8 cellular contexts compared by ENCODE assay signal in the genomic region with DNA sequence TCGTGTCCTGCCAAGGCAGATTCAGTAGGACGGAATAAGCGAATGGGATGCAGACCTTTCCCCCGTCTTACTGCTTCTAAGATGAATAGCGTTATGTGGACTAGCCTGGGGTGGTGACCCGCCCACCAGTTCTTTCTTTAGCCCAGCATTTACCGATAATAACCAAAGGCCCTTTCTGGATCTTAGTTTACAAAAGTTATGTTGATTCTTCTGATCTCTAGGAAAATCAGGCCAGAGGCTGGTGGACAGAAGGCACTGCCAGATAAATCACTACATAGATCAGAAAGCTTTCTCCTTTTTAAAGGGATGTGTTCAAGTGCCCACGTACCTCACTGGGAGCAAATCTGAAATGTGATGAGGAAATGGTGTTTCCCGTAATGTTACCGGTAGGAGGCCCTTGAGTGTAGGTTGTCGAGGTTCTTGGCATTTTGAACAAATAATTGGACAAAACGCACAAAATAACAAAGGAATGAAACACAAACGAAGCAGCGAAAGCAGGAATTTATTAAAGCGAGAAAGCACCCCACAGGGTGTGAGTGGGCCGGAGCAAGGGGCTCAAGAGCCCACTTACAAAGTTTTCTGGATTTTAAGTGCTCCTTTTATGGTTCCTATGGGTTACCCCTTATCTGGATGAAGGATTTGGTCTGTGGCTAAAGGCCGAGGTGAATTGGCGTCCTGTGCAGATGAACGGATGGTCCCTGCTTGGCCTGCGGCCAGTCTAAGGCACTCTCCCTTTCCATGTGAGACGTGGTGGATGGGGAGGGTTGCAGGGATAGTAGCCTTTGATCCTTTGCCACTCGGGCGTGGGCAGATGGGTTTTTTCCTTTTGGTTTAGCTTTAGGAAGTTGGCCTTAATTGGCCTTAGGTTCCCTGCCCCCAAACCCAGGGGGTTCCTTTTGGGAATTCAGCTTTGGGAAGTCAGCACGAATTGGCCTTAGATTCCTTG. TPM values are rescaled to one million over a fixed set of nuclear protein-coding genes. Genes with fewer than 3 reads are reported as not detected.
DNase-seq lines count a peak whose midpoint lies in the region; ATAC-seq, FAIRE-seq and TF ChIP-seq lines count a peak whose summit lies in the region.

No MANE protein-coding gene starts in this region.

- peak overlapping the region; percentile 78; the same call in 1 of the 2 replicates for H4K8ac ChIP-seq in H1 (ENCODE audit: extremely low read depth, insufficient read depth, low read length)

- H3K56ac ChIP-seq in H1 (replicated peaks; ENCODE audit: insufficient read length, low read depth, low read length): no peak overlapping the region

- H3K79me2 ChIP-seq in H1 (ENCODE audit: control insufficient read depth in 1 of 2, insufficient read depth in 2 of 2, low read length in 2 of 2): peaks cover 0 to 57% of the 10 kb centered on the region in 2 experiments; a peak in 2 of 4 replicates

- no peak overlapping the region for H3K23ac ChIP-seq in H1 (ENCODE audit: insufficient read length)

- H2BK120ac ChIP-seq in H1 (replicated peaks; ENCODE audit: low read depth, low read length): no peak overlapping the region

- H3K36me3 ChIP-seq in left ventricle myocardium inferior (no peaks in the 10 kb centered on the region), H1 (ENCODE audit: control insufficient read depth in 2 of 4, insufficient read depth in 4 of 4, low read length in 3 of 4) (no peaks in the 10 kb centered on the region)

- H3K9me3 ChIP-seq in left ventricle myocardium inferior (replicated peaks) (no peaks in the 10 kb centered on the region), H1 (ENCODE audit: insufficient read depth in 2 of 2, low read depth in 1 of 2, low read length in 1 of 2) (no peaks in the 10 kb centered on the region)

- H3K4me3 ChIP-seq in left ventricle myocardium inferior (peak overlapping the region; percentile 91), H1 (ENCODE audit: extremely low read depth in 1 of 4, insufficient read depth in 2 of 4, low read depth in 3 of 4, low read length in 4 of 4) (peak overlapping the region; percentile 83 to 92 (median 86))

- CTCF ChIA-PET in H1 (lab: Charles Lee; ENCODE audit: partially characterized antibody): interaction anchor here (0.7 to 1.3 kb wide), 5 partner anchors 11 to 335 kb away, joined by 3 read pairs; no protein-coding TSS in a partner anchor

- no peak overlapping the region for H2BK15ac ChIP-seq in H1 (ENCODE audit: low read length)

- no peak overlapping the region for H3K4ac ChIP-seq in H1 (replicated peaks; ENCODE audit: insufficient read length, low read depth, low read length)

- H2BK20ac ChIP-seq in H1 (ENCODE audit: low read length): no peak overlapping the region

- no peaks in the 10 kb centered on the region for H3K36me3 Mint-ChIP-seq in neural crest cell (ENCODE audit: low read depth)

- no peak overlapping the region for H3K14ac ChIP-seq in H1 (ENCODE audit: insufficient read length)

- intact Hi-C loops in left ventricle myocardium inferior (cut with micrococcal nuclease) (no loop called here), cardiac septum (cut with DNase I) (loop anchor here (5.0 kb wide), 1 partner anchor 56 kb away; the partner anchor contains the start of gene SNX22)

- peak overlapping the region; percentile 98 for H3K27ac Mint-ChIP-seq in neural crest cell (ENCODE audit: unreplicated experiment)

- ATAC-seq in GM18520 (IDR thresholded peaks at IDR 0.05; ENCODE audit: unreplicated experiment) (no peak), GM21423 (IDR thresholded peaks at IDR 0.05; ENCODE audit: unreplicated experiment) (no peak)

- WGBS in H1 (ENCODE audit: extremely low coverage in 1 of 2, insufficient coverage in 1 of 2, insufficient read length in 1 of 2, insufficient replicate concordance in 2 of 2, low coverage in 1 of 2, low lambda C conversion rate in 2 of 2, missing lambda C conversion rate in 1 of 2), 2 experiments: 27% methylated on average over 24 of the region's 24 CpGs; no CpG with 5 or more reads in 1 of the 2 experiments

- no peak overlapping the region for H2AK5ac ChIP-seq in H1 (ENCODE audit: low read depth, low read length)

- peak overlapping the region; percentile 27; the same call in 1 of the 2 replicates for H2AFZ ChIP-seq in H1 (ENCODE audit: low read length)

- peak overlapping the region in 3 of 4 experiments; percentile 44 to 57 (median 49); a peak in 5 of 7 replicates for H3K9ac ChIP-seq in H1 (replicated peaks in 1 of 4; ENCODE audit: extremely low read depth in 1 of 4, low read depth in 3 of 4, low read length in 3 of 4)

- peaks cover 12% of the 10 kb centered on the region for H3K23me2 ChIP-seq in H1 (ENCODE audit: low read depth, low read length)

- H3K4me1 ChIP-seq in left ventricle myocardium inferior (peaks cover 88% of the 10 kb centered on the region), H1 (replicated peaks in 1 of 4; ENCODE audit: control insufficient read depth in 3 of 4, insufficient read depth in 4 of 4, low read length in 3 of 4) (peaks cover 2 to 6% (median 4%) of the 10 kb centered on the region in 4 experiments)

- H3K79me1 ChIP-seq in H1 (ENCODE audit: low read depth, low read length): peaks cover 2% of the 10 kb centered on the region; the same call in 1 of the 2 replicates

- no peaks in the 10 kb centered on the region for H3K27me3 Mint-ChIP-seq in neural crest cell (ENCODE audit: low read depth)

- peaks cover 53% of the 10 kb centered on the region for H3K4me1 Mint-ChIP-seq in neural crest cell

- H4K20me1 ChIP-seq in H1 (replicated peaks in 1 of 2; ENCODE audit: control insufficient read depth in 1 of 2, insufficient read depth in 2 of 2, low read length in 2 of 2): peaks cover 0 to 2% of the 10 kb centered on the region in 2 experiments

- H2BK12ac ChIP-seq in H1 (ENCODE audit: low read depth, low read length): no peak overlapping the region

- peak overlapping the region; percentile 93 for H3K27ac ChIP-seq in left ventricle myocardium inferior (replicated peaks)
- no peak overlapping the region for H3K27ac ChIP-seq in H1 (ENCODE audit: low read depth, low read length)

- TF ChIP-seq CTCF in left ventricle myocardium inferior (IDR thresholded peaks at IDR 0.05; ENCODE audit: borderline replicate concordance): no peak
- peak in 1 of 3 experiments; percentile 13; a peak in 1 of 4 replicates for TF ChIP-seq CTCF in H1 (IDR thresholded peaks at IDR 0.05; ENCODE audit: control extremely low read depth in 1 of 3, insufficient read depth in 1 of 3, low read depth in 1 of 3, low read length in 3 of 3)
- TF ChIP-seq CTCF in neural crest cell (conservative IDR thresholded peaks at IDR 0.05): peak; percentile 42

- TF ChIP-seq EP300 in H1 (IDR thresholded peaks at IDR 0.05; ENCODE audit: borderline replicate concordance in 1 of 2, low read depth in 2 of 2, low read length in 2 of 2): no peak

- FAIRE-seq in H1 (lab: Jason Lieb, UNC): no peak

- no peak for DNase-seq in left ventricle myocardium inferior
- no peak for DNase-seq in cardiac septum (ENCODE audit: low spot score)
- peak; percentile 44 for DNase-seq in RPMI8226
- DNase-seq in H1 (ENCODE audit: low read depth in 1 of 2, low spot score in 2 of 2): no peak
- DNase-seq in neural crest cell (ENCODE audit: low read depth, low spot score): no peak
- no peak for DNase-seq in NCI-H1092 (lab: John Stamatoyannopoulos, UW)

- no peaks in the 10 kb centered on the region for H3K9me3 Mint-ChIP-seq in neural crest cell

- H2BK5ac ChIP-seq in H1 (ENCODE audit: low read depth, low read length): 0 out of 2 replicates have a peak overlapping the region, but pooled peaks have one; percentile 5

- no peak for TF ChIP-seq RAD21 in H1 (IDR thresholded peaks at IDR 0.05 in 1 of 2, conservative IDR thresholded peaks at IDR 0.05 in 1 of 2; ENCODE audit: low read depth in 2 of 2, low read length in 2 of 2)

- H3K4me2 ChIP-seq in H1 (ENCODE audit: insufficient read depth in 1 of 2, low read depth in 2 of 2, low read length in 2 of 2): peak overlapping the region; percentile 92 to 95

- H4K91ac ChIP-seq in H1 (replicated peaks; ENCODE audit: insufficient read length, low read length): no peak overlapping the region

- H3K27me3 ChIP-seq in left ventricle myocardium inferior (ENCODE audit: low read depth): no peaks in the 10 kb centered on the region
- no peaks in the 10 kb centered on the region for H3K27me3 ChIP-seq in H1 (replicated peaks in 1 of 4; ENCODE audit: control insufficient read depth in 3 of 4, extremely low read depth in 1 of 4, insufficient read depth in 3 of 4, low read length in 3 of 4)

- no peak overlapping the region for H3K18ac ChIP-seq in H1 (ENCODE audit: extremely low read depth, low read length)

- no peak overlapping the region for H4K5ac ChIP-seq in H1 (ENCODE audit: insufficient read length, low read depth, low read length)

- H3K4me3 Mint-ChIP-seq in neural crest cell: peak overlapping the region; percentile 94

- POLR2A ChIA-PET in H1 (lab: Charles Lee; ENCODE audit: partially characterized antibody): interaction anchor here (0.8 to 1.0 kb wide), 2 partner anchors 14 to 71 kb away, joined by 3 read pairs; no protein-coding TSS in a partner anchor

- no peak for TF ChIP-seq POLR2A in H1 (IDR thresholded peaks at IDR 0.05; ENCODE audit: control extremely low read depth in 1 of 2, low read depth in 2 of 2, low read length in 2 of 2)

RNA-seq across cellular contexts. Expression of gene SNX1, which starts 1.0 kb away (rescaled TPM):
- total RNA-seq in left ventricle myocardium inferior (72.1 TPM), cardiac septum (111 TPM), neural crest cell (104 and 131 TPM in 2 replicates)
- 59.8 and 66.7 TPM in 2 replicates for total RNA-seq in H1 (2021; fragmentation: NEBNext Ultra II Directional; extraction: Animal tissue kit (Norgen Biotek cat#: 25700))
- polyA plus RNA-seq in H1 (2011; rRNA removed): 26.1 and 27.9 TPM in 2 replicates
- 40.1 TPM for polyA plus RNA-seq in H1 (2011; cell fraction: cytosol; rRNA removed)
- polyA plus RNA-seq in H1 (2011; cell fraction: nucleus; rRNA removed): 54.0 TPM
- 35.2 to 45.6 TPM (median 40.5 TPM) in 4 replicates for polyA plus RNA-seq in H1 (2012, experiment 1 of 2)
- polyA plus RNA-seq in H1 (2012, experiment 2 of 2): 15.0 TPM
- polyA plus RNA-seq in H1 (2013, experiment 1 of 2): 30.9 TPM
- 29.6 TPM for polyA plus RNA-seq in H1 (2013, experiment 2 of 2)
- 35.2 and 51.9 TPM in 2 replicates for polyA minus RNA-seq in H1 (2011; rRNA and poly(A)+ RNA removed)
- polyA minus RNA-seq in H1 (2011; cell fraction: cytosol; rRNA and poly(A)+ RNA removed): 18.2 TPM
- polyA minus RNA-seq in H1 (2011; cell fraction: nucleus; rRNA and poly(A)+ RNA removed): 26.1 TPM

RNA-seq across cellular contexts. Expression of gene CIAO2A, which starts 3.1 kb away (rescaled TPM):
- total RNA-seq in left ventricle myocardium inferior (71.0 TPM), cardiac septum (46.9 TPM), neural crest cell (66.1 and 66.2 TPM in 2 replicates)
- 86.5 and 89.3 TPM in 2 replicates for total RNA-seq in H1 (2021; fragmentation: NEBNext Ultra II Directional; extraction: Animal tissue kit (Norgen Biotek cat#: 25700))
- 40.7 and 76.4 TPM in 2 replicates for polyA plus RNA-seq in H1 (2011; rRNA removed)
- polyA plus RNA-seq in H1 (2011; cell fraction: cytosol; rRNA removed): 87.4 TPM
- polyA plus RNA-seq in H1 (2011; cell fraction: nucleus; rRNA removed): 29.0 TPM
- 55.9 to 82.6 TPM (median 60.0 TPM) in 4 replicates for polyA plus RNA-seq in H1 (2012, experiment 1 of 2)
- 129 TPM for polyA plus RNA-seq in H1 (2012, experiment 2 of 2)
- 62.6 TPM for polyA plus RNA-seq in H1 (2013, experiment 1 of 2)
- 63.5 TPM for polyA plus RNA-seq in H1 (2013, experiment 2 of 2)
- polyA minus RNA-seq in H1 (2011; rRNA and poly(A)+ RNA removed): 11.1 and 13.9 TPM in 2 replicates
- 19.9 TPM for polyA minus RNA-seq in H1 (2011; cell fraction: cytosol; rRNA and poly(A)+ RNA removed)
- polyA minus RNA-seq in H1 (2011; cell fraction: nucleus; rRNA and poly(A)+ RNA removed): 13.8 TPM

RNA-seq across cellular contexts. Expression of gene DAPK2, which starts 50.5 kb away (rescaled TPM):
- total RNA-seq in left ventricle myocardium inferior (39.0 TPM), cardiac septum (31.8 TPM), neural crest cell (8.5 and 8.8 TPM in 2 replicates)
- total RNA-seq in H1 (2021; fragmentation: NEBNext Ultra II Directional; extraction: Animal tissue kit (Norgen Biotek cat#: 25700)): 2.2 and 2.9 TPM in 2 replicates
- 1.8 and 2.4 TPM in 2 replicates for polyA plus RNA-seq in H1 (2011; rRNA removed)
- polyA plus RNA-seq in H1 (2011; cell fraction: cytosol; rRNA removed): 1.8 TPM
- 3.4 TPM for polyA plus RNA-seq in H1 (2011; cell fraction: nucleus; rRNA removed)
- 1.2 to 2.1 TPM (median 1.8 TPM) in 4 replicates for polyA plus RNA-seq in H1 (2012, experiment 1 of 2)
- 0.75 TPM for polyA plus RNA-seq in H1 (2012, experiment 2 of 2)
- polyA plus RNA-seq in H1 (2013, experiment 1 of 2): 0.69 TPM
- polyA plus RNA-seq in H1 (2013, experiment 2 of 2): 0.87 TPM
- 0.91 and 1.7 TPM in 2 replicates for polyA minus RNA-seq in H1 (2011; rRNA and poly(A)+ RNA removed)
- polyA minus RNA-seq in H1 (2011; cell fraction: cytosol; rRNA and poly(A)+ RNA removed): 2.6 TPM
- polyA minus RNA-seq in H1 (2011; cell fraction: nucleus; rRNA and poly(A)+ RNA removed): 3.2 TPM

RNA-seq across cellular contexts. Expression of gene SNX22, which starts 54.8 kb away (rescaled TPM):
- 2.0 TPM for total RNA-seq in left ventricle myocardium inferior
- 1.5 TPM for total RNA-seq in cardiac septum
- 4.9 and 5.1 TPM in 2 replicates for total RNA-seq in H1 (2021; fragmentation: NEBNext Ultra II Directional; extraction: Animal tissue kit (Norgen Biotek cat#: 25700))
- polyA plus RNA-seq in H1 (2011; rRNA removed): 4.9 and 7.5 TPM in 2 replicates
- polyA plus RNA-seq in H1 (2011; cell fraction: cytosol; rRNA removed): 4.8 TPM
- 22.3 TPM for polyA plus RNA-seq in H1 (2011; cell fraction: nucleus; rRNA removed)
- 6.0 to 7.3 TPM (median 6.5 TPM) in 4 replicates for polyA plus RNA-seq in H1 (2012, experiment 1 of 2)
- 3.8 TPM for polyA plus RNA-seq in H1 (2012, experiment 2 of 2)
- polyA plus RNA-seq in H1 (2013, experiment 1 of 2): 3.7 TPM
- polyA plus RNA-seq in H1 (2013, experiment 2 of 2): 3.7 TPM
- 5.5 and 6.7 TPM in 2 replicates for polyA minus RNA-seq in H1 (2011; rRNA and poly(A)+ RNA removed)
- 3.9 TPM for polyA minus RNA-seq in H1 (2011; cell fraction: cytosol; rRNA and poly(A)+ RNA removed)
- 13.7 TPM for polyA minus RNA-seq in H1 (2011; cell fraction: nucleus; rRNA and poly(A)+ RNA removed)
- 12.7 and 12.9 TPM in 2 replicates for total RNA-seq in neural crest cell
